ENCODE assay signal across 1 cellular context in genomic region chr17:8384801-8385335, GRCh38.
TF ChIP-seq lines count a peak whose summit lies in the region.

No MANE protein-coding gene starts in this region.

TF ChIP-seq in SK-N-SH treated with all-trans-retinoic acid at 6 μM for 48 hours, 23 proteins besides CTCF, POLR2A, EP300 and RAD21 (continued from another document):
- no peak for TF ChIP-seq PPARA (CRISPR knock-in tag; IDR thresholded peaks at IDR 0.05; ENCODE audit: borderline replicate concordance)
- TF ChIP-seq POU6F1 (CRISPR knock-in tag; IDR thresholded peaks at IDR 0.05; ENCODE audit: borderline replicate concordance, low read depth), result no peak
TF ChIP-seq in SK-N-SH treated with all-trans-retinoic acid at 6 μM for 48 hours: peak in this region for 0.
